In the genomic region with DNA sequence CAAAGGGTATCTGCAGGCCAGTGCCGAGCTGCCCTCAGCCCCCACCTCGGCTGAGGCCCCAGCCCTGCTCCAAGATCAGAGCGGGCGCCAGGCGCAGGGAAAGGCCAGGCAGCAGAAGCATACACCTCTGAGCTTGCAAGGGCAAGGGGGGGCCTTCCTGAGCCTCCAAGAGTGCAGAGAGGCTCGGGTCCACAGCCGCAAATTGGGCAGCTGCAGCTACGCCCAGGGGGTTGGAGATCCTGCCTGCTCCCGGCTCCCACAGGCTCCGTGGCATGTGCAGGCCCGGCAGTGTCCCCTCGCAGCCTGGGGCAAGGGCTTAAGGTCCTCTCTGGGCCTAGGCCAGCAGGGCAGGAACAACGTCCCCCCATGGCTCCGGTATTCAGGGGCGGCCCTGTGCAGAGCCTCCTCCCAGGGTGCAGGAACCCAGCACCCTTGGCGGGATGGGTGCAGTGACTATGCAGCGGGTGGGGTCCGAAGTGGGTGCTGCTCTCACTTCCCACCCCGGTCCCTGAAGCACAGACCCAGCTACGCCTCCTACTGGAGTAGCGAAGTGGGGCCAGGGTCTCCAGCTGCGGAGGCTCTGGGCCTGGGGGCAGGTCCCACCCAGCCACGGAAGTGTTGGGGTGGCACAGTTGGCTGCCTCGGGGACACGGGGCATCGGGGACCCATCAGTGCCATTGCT, we compare ENCODE assay signal across 32 cellular contexts.
"Had no signal": no experiment of that assay in that cellular context is flagged by ENCODE, and none has a peak within 500 bp of the region (broad histone marks: within the 10 kb centered on the region; RNA-seq: fewer than 3 reads in every experiment).

No MANE protein-coding gene starts in this region.

- H3K9me3 ChIP-seq: esophagus squamous epithelium, neutrophil, prostate gland, thoracic aorta, vagina had no signal

- H3K4me3 ChIP-seq: esophagus squamous epithelium, ovary, prostate gland, smooth muscle cell, thoracic aorta, vagina had no signal

- ATAC-seq: activated CD4-positive, CD25-positive, alpha-beta regulatory T cell treated with anti-CD3 and anti-CD28 coated beads, Interleukin-2, amount 50 U/mL, for 24 hours; left ventricle myocardium superior had no signal

- H3K9me3 Mint-ChIP-seq: activated CD4-positive, alpha-beta memory T cell treated with anti-CD3 and anti-CD28 coated beads, Interleukin-2, amount 10 ng/mL, durations not matched to agents 7 days and 5 days; activated naive CD4-positive, alpha-beta T cell treated with anti-CD3 and anti-CD28 coated beads, Interleukin-2, amount 50 U/mL, for 24 hours; activated T-cell treated with anti-CD3 and anti-CD28 coated beads, Interleukin-2, amount 50 U/mL, for 24 hours; T-helper 1 cell treated with Interleukin-12 subunit alpha and Interleukin-12 subunit beta and Interleukin-4 antibody, amounts not matched to agents 30 μg/mL and 1 μg/mL, for 36 hours had no signal

- DNase-seq: activated CD4-positive, alpha-beta memory T cell treated with anti-CD3 and anti-CD28 coated beads, Interleukin-2, amount 10 ng/mL, durations not matched to agents 7 days and 5 days; activated CD4-positive, alpha-beta T cell treated with anti-CD3 and anti-CD28 coated beads, Interleukin-2, amount 10 ng/mL, durations not matched to agents 7 days and 5 days; activated CD8-positive, alpha-beta memory T cell treated with anti-CD3 and anti-CD28 coated beads, Interleukin-2, amount 50 U/mL, for 48 hours; activated T-cell treated with anti-CD3 and anti-CD28 coated beads, Interleukin-2, amount 50 U/mL, for 24 hours; dermis blood vessel endothelial cell; effector CD4-positive, alpha-beta T cell; esophagus squamous epithelium; foreskin melanocyte; left ventricle myocardium superior; mammary epithelial cell; retina; stimulated activated CD4-positive, alpha-beta T cell treated with anti-CD3 and anti-CD28 coated beads, Interleukin-15, amount 100 ng/mL, for 24 hours; stimulated activated CD4-positive, alpha-beta T cell treated with anti-CD3 and anti-CD28 coated beads, Interleukin-2, amount 100 ng/mL, for 24 hours; stimulated activated naive CD4-positive, alpha-beta T cell treated with Interleukin-2 at 50 U/mL for 16 hours; SW 1271; T-helper 9 cell; trophoblast cell; WERI-Rb-1 had no signal

- H3K27me3 ChIP-seq: esophagus squamous epithelium, neutrophil, ovary, vagina had no signal

- H3K27ac ChIP-seq: esophagus squamous epithelium, neutrophil, ovary, prostate gland, thoracic aorta, vagina, WERI-Rb-1 had no signal

- FAIRE-seq: bronchial epithelial cell, colon, islet of Langerhans had no signal

- H3K36me3 Mint-ChIP-seq: activated naive CD4-positive, alpha-beta T cell treated with anti-CD3 and anti-CD28 coated beads, Interleukin-2, amount 50 U/mL, for 24 hours had no signal

- H3K27ac Mint-ChIP-seq: activated CD4-positive, alpha-beta memory T cell treated with anti-CD3 and anti-CD28 coated beads, Interleukin-2, amount 10 ng/mL, durations not matched to agents 7 days and 5 days; activated CD4-positive, alpha-beta T cell treated with anti-CD3 and anti-CD28 coated beads, Interleukin-2, amount 10 ng/mL, durations not matched to agents 7 days and 5 days; activated naive CD4-positive, alpha-beta T cell treated with anti-CD3 and anti-CD28 coated beads, Interleukin-2, amount 50 U/mL, for 24 hours; activated T-cell treated with anti-CD3 and anti-CD28 coated beads, Interleukin-2, amount 50 U/mL, for 24 hours; nephron; T-helper 1 cell treated with Interleukin-12 subunit alpha and Interleukin-12 subunit beta and Interleukin-4 antibody, amounts not matched to agents 30 μg/mL and 1 μg/mL, for 36 hours had no signal

- H3K4me1 Mint-ChIP-seq: activated CD4-positive, alpha-beta memory T cell treated with anti-CD3 and anti-CD28 coated beads, Interleukin-2, amount 10 ng/mL, durations not matched to agents 7 days and 5 days; activated CD4-positive, alpha-beta T cell treated with anti-CD3 and anti-CD28 coated beads, Interleukin-2, amount 10 ng/mL, durations not matched to agents 7 days and 5 days; activated naive CD4-positive, alpha-beta T cell treated with anti-CD3 and anti-CD28 coated beads, Interleukin-2, amount 50 U/mL, for 24 hours; central memory CD8-positive, alpha-beta T cell; nephron had no signal

- H3K27me3 Mint-ChIP-seq: activated CD4-positive, alpha-beta memory T cell treated with anti-CD3 and anti-CD28 coated beads, Interleukin-2, amount 10 ng/mL, durations not matched to agents 7 days and 5 days; activated CD4-positive, alpha-beta T cell treated with anti-CD3 and anti-CD28 coated beads, Interleukin-2, amount 10 ng/mL, durations not matched to agents 7 days and 5 days; activated naive CD4-positive, alpha-beta T cell treated with anti-CD3 and anti-CD28 coated beads, Interleukin-2, amount 50 U/mL, for 24 hours; activated T-cell treated with anti-CD3 and anti-CD28 coated beads, Interleukin-2, amount 50 U/mL, for 24 hours; central memory CD8-positive, alpha-beta T cell had no signal

- H3K4me3 Mint-ChIP-seq: activated CD4-positive, alpha-beta memory T cell treated with anti-CD3 and anti-CD28 coated beads, Interleukin-2, amount 10 ng/mL, durations not matched to agents 7 days and 5 days; activated CD4-positive, alpha-beta T cell treated with anti-CD3 and anti-CD28 coated beads, Interleukin-2, amount 10 ng/mL, durations not matched to agents 7 days and 5 days; activated naive CD4-positive, alpha-beta T cell treated with anti-CD3 and anti-CD28 coated beads, Interleukin-2, amount 50 U/mL, for 24 hours; activated T-cell treated with anti-CD3 and anti-CD28 coated beads, Interleukin-2, amount 50 U/mL, for 24 hours; central memory CD8-positive, alpha-beta T cell; nephron; T-helper 1 cell treated with Interleukin-12 subunit alpha and Interleukin-12 subunit beta and Interleukin-4 antibody, amounts not matched to agents 30 μg/mL and 1 μg/mL, for 36 hours had no signal

- H3K36me3 ChIP-seq: esophagus squamous epithelium, neutrophil, ovary, prostate gland, thoracic aorta, vagina, WERI-Rb-1 had no signal

- H3K4me2 ChIP-seq: smooth muscle cell had no signal

- H3K4me1 ChIP-seq: esophagus squamous epithelium, prostate gland, vagina had no signal
